Comparison of ENCODE assay signal across 17 cellular contexts in genomic region chr3:22536582-22536981, GRCh38.
DNase-seq lines count a peak whose midpoint lies in the region; ATAC-seq and TF ChIP-seq lines count a peak whose summit lies in the region.
"Had no signal": no experiment of that assay in that cellular context is flagged by ENCODE, and none has a peak within 500 bp of the region (broad histone marks: within the 10 kb centered on the region; RNA-seq: fewer than 3 reads in every experiment).

No MANE protein-coding gene starts in this region.

- DNase-seq in NCI-H2171 treated with DMSO at 0.1 percent for 48 hours (lab: John Stamatoyannopoulos, UW) (peak; percentile 1), NCI-H2171 (lab: John Stamatoyannopoulos, UW) (no peak), islet precursor cell (peak; percentile 86), germinal center (ENCODE audit: low spot score) (no peak)
- DNase-seq in activated CD8-positive, alpha-beta T cell treated with anti-CD3 and anti-CD28 coated beads for 36 hours: no peak
- DNase-seq: DMS79 treated with DMSO at 0.1 percent for 48 hours, H7, Kasumi-1, MG63, NCI-H187 treated with DMSO at 0.1 percent for 48 hours, NCI-H526 treated with DMSO at 0.1 percent for 48 hours, PC-3, Right ventricle myocardium superior, SW 1271 had no signal

- H3K9me3 Mint-ChIP-seq in activated CD8-positive, alpha-beta T cell treated with anti-CD3 and anti-CD28 coated beads for 36 hours: peaks cover 6% of the 10 kb centered on the region

- CTCF ChIA-PET in activated CD8-positive, alpha-beta T cell treated with anti-CD3 and anti-CD28 coated beads for 36 hours (lab: Charles Lee): interaction anchor here (0.6 kb wide), 1 partner anchor 9 kb away, joined by 3 read pairs; no protein-coding TSS in a partner anchor

- H3K36me3 Mint-ChIP-seq in activated CD8-positive, alpha-beta T cell treated with anti-CD3 and anti-CD28 coated beads for 36 hours (ENCODE audit: low read depth): no peaks in the 10 kb centered on the region

- no peak for TF ChIP-seq CTCF in activated CD8-positive, alpha-beta T cell treated with anti-CD3 and anti-CD28 coated beads for 36 hours (IDR thresholded peaks at IDR 0.05)

- ATAC-seq in SK-N-SH treated with all-trans-retinoic acid at 6 μM for 48 hours (peak; percentile 68; the same call in 2 of the 3 replicates), HG02623 (IDR thresholded peaks at IDR 0.05; ENCODE audit: unreplicated experiment) (no peak)
- no peak for ATAC-seq in activated CD8-positive, alpha-beta T cell treated with anti-CD3 and anti-CD28 coated beads for 36 hours
- ATAC-seq: GM12878, PC-3 had no signal

- H3K4me1 Mint-ChIP-seq in activated CD8-positive, alpha-beta T cell treated with anti-CD3 and anti-CD28 coated beads for 36 hours (ENCODE audit: low read depth): no peaks in the 10 kb centered on the region

- H3K4me3 Mint-ChIP-seq in activated CD8-positive, alpha-beta T cell treated with anti-CD3 and anti-CD28 coated beads for 36 hours: no peak overlapping the region

- intact Hi-C loops in activated CD8-positive, alpha-beta T cell treated with anti-CD3 and anti-CD28 coated beads for 36 hours (cut with micrococcal nuclease): no loop called here

- no peak overlapping the region for H3K27ac Mint-ChIP-seq in activated CD8-positive, alpha-beta T cell treated with anti-CD3 and anti-CD28 coated beads for 36 hours

- POLR2A ChIA-PET in activated CD8-positive, alpha-beta T cell treated with anti-CD3 and anti-CD28 coated beads for 36 hours (lab: Charles Lee): no interaction called here

- no peaks in the 10 kb centered on the region for H3K27me3 Mint-ChIP-seq in activated CD8-positive, alpha-beta T cell treated with anti-CD3 and anti-CD28 coated beads for 36 hours

TF ChIP-seq in SK-N-SH treated with all-trans-retinoic acid at 6 μM for 48 hours, 23 proteins besides CTCF, POLR2A, EP300 and RAD21:
- TF ChIP-seq SNAI2 (CRISPR knock-in tag; IDR thresholded peaks at IDR 0.05) (no peak), PPARA (CRISPR knock-in tag; IDR thresholded peaks at IDR 0.05; ENCODE audit: borderline replicate concordance) (no peak), GLIS3 (CRISPR knock-in tag; IDR thresholded peaks at IDR 0.05) (no peak), BACH2 (CRISPR knock-in tag; IDR thresholded peaks at IDR 0.05; ENCODE audit: borderline replicate concordance) (no peak), ZNF70 (CRISPR knock-in tag; IDR thresholded peaks at IDR 0.05) (no peak), TOX (CRISPR knock-in tag; IDR thresholded peaks at IDR 0.05; ENCODE audit: borderline replicate concordance) (no peak), RARB (CRISPR knock-in tag; IDR thresholded peaks at IDR 0.05) (no peak), ZFP30 (CRISPR knock-in tag; IDR thresholded peaks at IDR 0.05) (no peak), ZNF8 (CRISPR knock-in tag; IDR thresholded peaks at IDR 0.05) (0 out of 2 replicates have a peak, but pooled peaks have one; percentile 17), CREB5 (CRISPR knock-in tag; IDR thresholded peaks at IDR 0.05; ENCODE audit: low read depth) (no peak), ZC3H10 (CRISPR knock-in tag; IDR thresholded peaks at IDR 0.05) (no peak), ZFP3 (CRISPR knock-in tag; IDR thresholded peaks at IDR 0.05) (no peak), TCF4 (CRISPR knock-in tag; IDR thresholded peaks at IDR 0.05; ENCODE audit: borderline replicate concordance) (peak; percentile 93), OSR1 (CRISPR knock-in tag; IDR thresholded peaks at IDR 0.05) (no peak), ESRRG (CRISPR knock-in tag; IDR thresholded peaks at IDR 0.05) (no peak), CSRNP3 (CRISPR knock-in tag; IDR thresholded peaks at IDR 0.05) (no peak)
- TF ChIP-seq, protein P1, sequence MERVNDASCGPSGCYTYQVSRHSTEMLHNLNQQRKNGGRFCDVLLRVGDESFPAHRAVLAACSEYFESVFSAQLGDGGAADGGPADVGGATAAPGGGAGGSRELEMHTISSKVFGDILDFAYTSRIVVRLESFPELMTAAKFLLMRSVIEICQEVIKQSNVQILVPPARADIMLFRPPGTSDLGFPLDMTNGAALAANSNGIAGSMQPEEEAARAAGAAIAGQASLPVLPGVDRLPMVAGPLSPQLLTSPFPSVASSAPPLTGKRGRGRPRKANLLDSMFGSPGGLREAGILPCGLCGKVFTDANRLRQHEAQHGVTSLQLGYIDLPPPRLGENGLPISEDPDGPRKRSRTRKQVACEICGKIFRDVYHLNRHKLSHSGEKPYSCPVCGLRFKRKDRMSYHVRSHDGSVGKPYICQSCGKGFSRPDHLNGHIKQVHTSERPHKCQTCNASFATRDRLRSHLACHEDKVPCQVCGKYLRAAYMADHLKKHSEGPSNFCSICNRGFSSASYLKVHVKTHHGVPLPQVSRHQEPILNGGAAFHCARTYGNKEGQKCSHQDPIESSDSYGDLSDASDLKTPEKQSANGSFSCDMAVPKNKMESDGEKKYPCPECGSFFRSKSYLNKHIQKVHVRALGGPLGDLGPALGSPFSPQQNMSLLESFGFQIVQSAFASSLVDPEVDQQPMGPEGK (CRISPR knock-in tag; IDR thresholded peaks at IDR 0.05; ENCODE audit: borderline replicate concordance): no peak
- TF ChIP-seq, protein P2, sequence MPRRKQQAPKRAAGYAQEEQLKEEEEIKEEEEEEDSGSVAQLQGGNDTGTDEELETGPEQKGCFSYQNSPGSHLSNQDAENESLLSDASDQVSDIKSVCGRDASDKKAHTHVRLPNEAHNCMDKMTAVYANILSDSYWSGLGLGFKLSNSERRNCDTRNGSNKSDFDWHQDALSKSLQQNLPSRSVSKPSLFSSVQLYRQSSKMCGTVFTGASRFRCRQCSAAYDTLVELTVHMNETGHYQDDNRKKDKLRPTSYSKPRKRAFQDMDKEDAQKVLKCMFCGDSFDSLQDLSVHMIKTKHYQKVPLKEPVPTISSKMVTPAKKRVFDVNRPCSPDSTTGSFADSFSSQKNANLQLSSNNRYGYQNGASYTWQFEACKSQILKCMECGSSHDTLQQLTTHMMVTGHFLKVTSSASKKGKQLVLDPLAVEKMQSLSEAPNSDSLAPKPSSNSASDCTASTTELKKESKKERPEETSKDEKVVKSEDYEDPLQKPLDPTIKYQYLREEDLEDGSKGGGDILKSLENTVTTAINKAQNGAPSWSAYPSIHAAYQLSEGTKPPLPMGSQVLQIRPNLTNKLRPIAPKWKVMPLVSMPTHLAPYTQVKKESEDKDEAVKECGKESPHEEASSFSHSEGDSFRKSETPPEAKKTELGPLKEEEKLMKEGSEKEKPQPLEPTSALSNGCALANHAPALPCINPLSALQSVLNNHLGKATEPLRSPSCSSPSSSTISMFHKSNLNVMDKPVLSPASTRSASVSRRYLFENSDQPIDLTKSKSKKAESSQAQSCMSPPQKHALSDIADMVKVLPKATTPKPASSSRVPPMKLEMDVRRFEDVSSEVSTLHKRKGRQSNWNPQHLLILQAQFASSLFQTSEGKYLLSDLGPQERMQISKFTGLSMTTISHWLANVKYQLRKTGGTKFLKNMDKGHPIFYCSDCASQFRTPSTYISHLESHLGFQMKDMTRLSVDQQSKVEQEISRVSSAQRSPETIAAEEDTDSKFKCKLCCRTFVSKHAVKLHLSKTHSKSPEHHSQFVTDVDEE (CRISPR knock-in tag; IDR thresholded peaks at IDR 0.05): peak; percentile 81
- TF ChIP-seq, protein P3, sequence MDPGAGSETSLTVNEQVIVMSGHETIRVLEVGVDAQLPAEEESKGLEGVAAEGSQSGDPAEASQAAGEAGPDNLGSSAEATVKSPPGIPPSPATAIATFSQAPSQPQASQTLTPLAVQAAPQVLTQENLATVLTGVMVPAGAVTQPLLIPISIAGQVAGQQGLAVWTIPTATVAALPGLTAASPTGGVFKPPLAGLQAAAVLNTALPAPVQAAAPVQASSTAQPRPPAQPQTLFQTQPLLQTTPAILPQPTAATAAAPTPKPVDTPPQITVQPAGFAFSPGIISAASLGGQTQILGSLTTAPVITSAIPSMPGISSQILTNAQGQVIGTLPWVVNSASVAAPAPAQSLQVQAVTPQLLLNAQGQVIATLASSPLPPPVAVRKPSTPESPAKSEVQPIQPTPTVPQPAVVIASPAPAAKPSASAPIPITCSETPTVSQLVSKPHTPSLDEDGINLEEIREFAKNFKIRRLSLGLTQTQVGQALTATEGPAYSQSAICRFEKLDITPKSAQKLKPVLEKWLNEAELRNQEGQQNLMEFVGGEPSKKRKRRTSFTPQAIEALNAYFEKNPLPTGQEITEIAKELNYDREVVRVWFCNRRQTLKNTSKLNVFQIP (CRISPR knock-in tag; IDR thresholded peaks at IDR 0.05; ENCODE audit: borderline replicate concordance, low read depth): no peak

Comparison
In these comparisons a context has a peak if more than half of its experiments do, and no peak if none do; other contexts are left out.
1. DNase-seq: peak in NCI-H2171 treated with DMSO at 0.1 percent for 48 hours (single experiment) and islet precursor cell (single experiment); none in NCI-H2171 (single experiment), germinal center (single experiment) and activated CD8-positive, alpha-beta T cell treated with anti-CD3 and anti-CD28 coated beads for 36 hours (single experiment).